11 cellular contexts compared by ENCODE assay signal in the genomic region with DNA sequence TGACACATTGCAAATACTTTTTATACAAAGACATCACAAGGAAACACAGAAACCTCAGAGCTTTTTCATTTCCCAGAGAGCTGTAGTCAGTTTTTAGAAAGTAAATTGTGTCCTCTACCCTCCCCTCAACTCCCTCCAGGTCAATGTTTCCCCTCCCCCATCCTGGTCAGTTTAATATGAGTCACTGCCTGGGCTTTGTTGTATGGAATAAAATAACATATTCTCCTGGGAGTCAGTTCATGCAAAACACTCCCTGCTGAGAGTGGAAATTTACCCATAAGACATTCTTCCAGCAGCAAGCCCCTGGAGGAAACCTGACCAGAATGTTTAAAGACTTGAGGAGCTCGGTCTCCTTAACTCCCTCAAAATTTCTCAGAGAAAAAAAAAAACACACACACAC.
DNase-seq lines count a peak whose midpoint lies in the region; ATAC-seq and TF ChIP-seq lines count a peak whose summit lies in the region.
"Had no signal": no experiment of that assay in that cellular context is flagged by ENCODE, and none has a peak within 500 bp of the region (broad histone marks: within the 10 kb centered on the region; RNA-seq: fewer than 3 reads in every experiment).

No MANE protein-coding gene starts in this region.

- H3K4me2 ChIP-seq in OCI-LY7 (ENCODE audit: low read length) = no peak overlapping the region

- POLR2A ChIA-PET in AG04450 (lab: Yijun Ruan, JAX) (no interaction called here), OCI-LY7 (lab: Charles Lee) (interaction anchor here (1.4 to 1.8 kb wide), 2 partner anchors 16 to 51 kb away, joined by 3 to 4 read pairs; no protein-coding TSS in a partner anchor)

- H3K27ac ChIP-seq in AG04450 (ENCODE audit: low read depth, low read length) = peak overlapping the region; percentile 40
- H3K27ac ChIP-seq in OCI-LY7 (ENCODE audit: low read depth, low read length, poor library complexity, severe bottlenecking) = no peak overlapping the region

- H3K79me2 ChIP-seq in OCI-LY7 (ENCODE audit: insufficient read depth, low read depth, low read length) = no peaks in the 10 kb centered on the region

- H3K9me3 ChIP-seq in AG04450 (ENCODE audit: control insufficient read depth, insufficient read depth, low read length) = no peaks in the 10 kb centered on the region
- no peaks in the 10 kb centered on the region for H3K9me3 ChIP-seq in OCI-LY7 (ENCODE audit: low read length)

- intact Hi-C loops in OCI-LY7 (cut with micrococcal nuclease; ENCODE audit: unreplicated experiment) = no loop called here

- no peaks in the 10 kb centered on the region for H3K27me3 ChIP-seq in AG04450 (ENCODE audit: control insufficient read depth, insufficient read depth, low read length)

- no peaks in the 10 kb centered on the region for H3K36me3 ChIP-seq in OCI-LY7 (ENCODE audit: insufficient read depth, low read length)

- ATAC-seq in GM21529 (IDR thresholded peaks at IDR 0.05; ENCODE audit: unreplicated experiment) = no peak
- ATAC-seq: left lobe of liver had no signal

- DNase-seq in AG04450 (ENCODE audit: low read depth, low spot score) (peak; percentile 59), HS-5 (ENCODE audit: low read depth) (peak; percentile 4), cardiac fibroblast (ENCODE audit: low read depth in 2 of 2) (peak; percentile 85 to 90), lung microvascular endothelial cell (ENCODE audit: low read depth in 2 of 2) (peak; percentile 25 to 71), OCI-LY7 (ENCODE audit: low spot score) (no peak)
- no peak for DNase-seq in activated CD4-positive, CD25-positive, alpha-beta regulatory T cell (lab: John Stamatoyannopoulos, UW)
- no peak for DNase-seq in activated CD4-positive, alpha-beta T cell treated with anti-CD3 and anti-CD28 coated beads, Interleukin-2, amount 50 U/mL, for 1 hour
- DNase-seq: activated T-cell treated with anti-CD3 and anti-CD28 coated beads for 4 hours; CD4-positive, CD25-positive, alpha-beta regulatory T cell had no signal

- BruUV-seq in OCI-LY7 (replicated peaks; lab: Mats Ljungman, UMichigan) = no TSS peak

- TF ChIP-seq CTCF in AG04450 (IDR thresholded peaks at IDR 0.05; ENCODE audit: low read depth, low read length) = no peak
- TF ChIP-seq CTCF in cardiac fibroblast (IDR thresholded peaks at IDR 0.05; ENCODE audit: low read depth, low read length) = no peak
- TF ChIP-seq CTCF in OCI-LY7 (conservative IDR thresholded peaks at IDR 0.05; ENCODE audit: low read length) = no peak

- H2AFZ ChIP-seq in OCI-LY7 (ENCODE audit: low read length) = no peak overlapping the region

- CTCF ChIA-PET in AG04450 (lab: Charles Lee) = no interaction called here
- CTCF ChIA-PET in OCI-LY7 (lab: Charles Lee; ENCODE audit: unreplicated experiment) = no interaction called here

- no peaks in the 10 kb centered on the region for H3K9me2 ChIP-seq in OCI-LY7 (ENCODE audit: insufficient read depth, low read length)

- H4K20me1 ChIP-seq in OCI-LY7 (ENCODE audit: insufficient read depth, low read length) = no peaks in the 10 kb centered on the region

- H3K4me3 ChIP-seq in AG04450 (ENCODE audit: low read depth, low read length) (no peak overlapping the region), cardiac fibroblast (replicated peaks in 1 of 2; ENCODE audit: low read depth in 2 of 2, low read length in 2 of 2) (no peak overlapping the region), OCI-LY7 (ENCODE audit: low read depth, low read length, poor library complexity, severe bottlenecking) (no peak overlapping the region)

- H3K4me1 ChIP-seq in OCI-LY7 (ENCODE audit: insufficient read depth, low read length, poor library complexity, severe bottlenecking) = no peaks in the 10 kb centered on the region

Comparison
In these comparisons a context has a peak if more than half of its experiments do, and no peak if none do; other contexts are left out.
1. DNase-seq: peak in AG04450 (single experiment), HS-5 (single experiment), cardiac fibroblast (2 of 2) and lung microvascular endothelial cell (2 of 2); none in OCI-LY7 (single experiment), activated CD4-positive, CD25-positive, alpha-beta regulatory T cell (0 of 4) and activated CD4-positive, alpha-beta T cell treated with anti-CD3 and anti-CD28 coated beads, Interleukin-2, amount 50 U/mL, for 1 hour (single experiment).